1 cellular context compared by ENCODE assay signal in the genomic region with DNA sequence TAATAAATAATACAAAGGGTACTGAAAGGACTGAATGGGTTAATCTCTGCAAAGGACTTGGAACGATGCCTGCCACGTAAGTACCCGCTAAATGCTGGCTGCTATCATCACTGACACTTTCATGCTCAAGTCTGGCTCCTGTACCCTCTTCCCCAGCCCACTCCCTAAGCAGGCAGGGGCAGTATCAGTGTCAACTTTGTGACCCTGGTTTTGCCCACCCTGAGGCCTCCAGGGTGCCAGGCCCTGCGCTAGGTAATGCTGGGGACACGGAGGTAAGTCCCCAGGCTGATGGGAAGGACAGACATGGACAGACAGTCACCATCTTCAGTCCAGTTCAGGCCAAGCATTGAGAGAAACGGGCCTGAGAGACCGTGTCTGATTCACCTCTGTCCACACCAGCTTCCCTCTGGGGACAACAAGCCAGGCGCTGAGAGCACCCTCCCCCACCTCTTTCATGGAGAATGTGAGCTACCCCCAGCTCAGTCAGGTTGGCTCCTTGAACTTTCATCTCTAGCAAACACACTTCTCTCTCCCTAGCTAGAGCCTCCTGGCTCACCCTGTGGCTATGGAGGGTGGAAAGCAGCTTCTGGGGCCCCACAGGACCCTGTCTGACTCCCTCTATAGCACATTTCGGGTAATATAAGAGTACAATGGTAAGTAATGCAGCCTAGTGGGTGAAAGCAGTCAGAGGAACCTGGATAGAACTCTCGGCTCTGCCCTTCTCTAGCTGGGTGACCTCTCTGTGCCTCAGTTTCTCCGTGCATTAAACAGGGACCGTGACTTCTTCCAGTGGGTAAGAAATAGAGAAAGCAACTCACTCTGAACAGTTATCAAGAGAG.
TF ChIP-seq lines count a peak whose summit lies in the region.

No MANE protein-coding gene starts in this region.

TF ChIP-seq in HepG2, 621 proteins besides CTCF, POLR2A, EP300 and RAD21 (continued from another document and continues in another):
- TF ChIP-seq, protein P1, sequence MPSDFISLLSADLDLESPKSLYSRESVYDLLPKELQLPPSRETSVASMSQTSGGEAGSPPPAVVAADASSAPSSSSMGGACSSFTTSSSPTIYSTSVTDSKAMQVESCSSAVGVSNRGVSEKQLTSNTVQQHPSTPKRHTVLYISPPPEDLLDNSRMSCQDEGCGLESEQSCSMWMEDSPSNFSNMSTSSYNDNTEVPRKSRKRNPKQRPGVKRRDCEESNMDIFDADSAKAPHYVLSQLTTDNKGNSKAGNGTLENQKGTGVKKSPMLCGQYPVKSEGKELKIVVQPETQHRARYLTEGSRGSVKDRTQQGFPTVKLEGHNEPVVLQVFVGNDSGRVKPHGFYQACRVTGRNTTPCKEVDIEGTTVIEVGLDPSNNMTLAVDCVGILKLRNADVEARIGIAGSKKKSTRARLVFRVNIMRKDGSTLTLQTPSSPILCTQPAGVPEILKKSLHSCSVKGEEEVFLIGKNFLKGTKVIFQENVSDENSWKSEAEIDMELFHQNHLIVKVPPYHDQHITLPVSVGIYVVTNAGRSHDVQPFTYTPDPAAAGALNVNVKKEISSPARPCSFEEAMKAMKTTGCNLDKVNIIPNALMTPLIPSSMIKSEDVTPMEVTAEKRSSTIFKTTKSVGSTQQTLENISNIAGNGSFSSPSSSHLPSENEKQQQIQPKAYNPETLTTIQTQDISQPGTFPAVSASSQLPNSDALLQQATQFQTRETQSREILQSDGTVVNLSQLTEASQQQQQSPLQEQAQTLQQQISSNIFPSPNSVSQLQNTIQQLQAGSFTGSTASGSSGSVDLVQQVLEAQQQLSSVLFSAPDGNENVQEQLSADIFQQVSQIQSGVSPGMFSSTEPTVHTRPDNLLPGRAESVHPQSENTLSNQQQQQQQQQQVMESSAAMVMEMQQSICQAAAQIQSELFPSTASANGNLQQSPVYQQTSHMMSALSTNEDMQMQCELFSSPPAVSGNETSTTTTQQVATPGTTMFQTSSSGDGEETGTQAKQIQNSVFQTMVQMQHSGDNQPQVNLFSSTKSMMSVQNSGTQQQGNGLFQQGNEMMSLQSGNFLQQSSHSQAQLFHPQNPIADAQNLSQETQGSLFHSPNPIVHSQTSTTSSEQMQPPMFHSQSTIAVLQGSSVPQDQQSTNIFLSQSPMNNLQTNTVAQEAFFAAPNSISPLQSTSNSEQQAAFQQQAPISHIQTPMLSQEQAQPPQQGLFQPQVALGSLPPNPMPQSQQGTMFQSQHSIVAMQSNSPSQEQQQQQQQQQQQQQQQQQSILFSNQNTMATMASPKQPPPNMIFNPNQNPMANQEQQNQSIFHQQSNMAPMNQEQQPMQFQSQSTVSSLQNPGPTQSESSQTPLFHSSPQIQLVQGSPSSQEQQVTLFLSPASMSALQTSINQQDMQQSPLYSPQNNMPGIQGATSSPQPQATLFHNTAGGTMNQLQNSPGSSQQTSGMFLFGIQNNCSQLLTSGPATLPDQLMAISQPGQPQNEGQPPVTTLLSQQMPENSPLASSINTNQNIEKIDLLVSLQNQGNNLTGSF (CRISPR knock-in tag; IDR thresholded peaks at IDR 0.05) = no peak
- TF ChIP-seq TCF7 (IDR thresholded peaks at IDR 0.05; ENCODE audit: low read depth) = 0 out of 2 replicates have a peak, but pooled peaks have one; percentile 17
- no peak for TF ChIP-seq SMAD1 (CRISPR knock-in tag; IDR thresholded peaks at IDR 0.05; ENCODE audit: borderline replicate concordance, low read depth)
- TF ChIP-seq, protein P2, sequence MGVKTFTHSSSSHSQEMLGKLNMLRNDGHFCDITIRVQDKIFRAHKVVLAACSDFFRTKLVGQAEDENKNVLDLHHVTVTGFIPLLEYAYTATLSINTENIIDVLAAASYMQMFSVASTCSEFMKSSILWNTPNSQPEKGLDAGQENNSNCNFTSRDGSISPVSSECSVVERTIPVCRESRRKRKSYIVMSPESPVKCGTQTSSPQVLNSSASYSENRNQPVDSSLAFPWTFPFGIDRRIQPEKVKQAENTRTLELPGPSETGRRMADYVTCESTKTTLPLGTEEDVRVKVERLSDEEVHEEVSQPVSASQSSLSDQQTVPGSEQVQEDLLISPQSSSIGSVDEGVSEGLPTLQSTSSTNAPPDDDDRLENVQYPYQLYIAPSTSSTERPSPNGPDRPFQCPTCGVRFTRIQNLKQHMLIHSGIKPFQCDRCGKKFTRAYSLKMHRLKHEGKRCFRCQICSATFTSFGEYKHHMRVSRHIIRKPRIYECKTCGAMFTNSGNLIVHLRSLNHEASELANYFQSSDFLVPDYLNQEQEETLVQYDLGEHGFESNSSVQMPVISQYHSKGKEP (CRISPR knock-in tag; IDR thresholded peaks at IDR 0.05) = no peak
- TF ChIP-seq HCFC1 (IDR thresholded peaks at IDR 0.05; ENCODE audit: low read depth, low read length) = 0 out of 2 replicates have a peak, but pooled peaks have one; percentile 20
- TF ChIP-seq YY1 (IDR thresholded peaks at IDR 0.05; ENCODE audit: insufficient read depth, insufficient replicate concordance, low read depth, low read length) = peak; percentile 78
- TF ChIP-seq, protein P3, sequence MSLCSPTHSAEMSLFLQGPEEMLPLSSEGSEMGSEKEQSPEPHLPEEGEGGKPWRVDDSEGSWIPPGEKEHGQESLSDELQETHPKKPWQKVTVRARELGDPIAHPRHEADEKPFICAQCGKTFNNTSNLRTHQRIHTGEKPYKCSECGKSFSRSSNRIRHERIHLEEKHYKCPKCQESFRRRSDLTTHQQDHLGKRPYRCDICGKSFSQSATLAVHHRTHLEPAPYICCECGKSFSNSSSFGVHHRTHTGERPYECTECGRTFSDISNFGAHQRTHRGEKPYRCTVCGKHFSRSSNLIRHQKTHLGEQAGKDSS (CRISPR knock-in tag; IDR thresholded peaks at IDR 0.05; ENCODE audit: borderline replicate concordance, low read depth) = peak; percentile 81; the same call in 1 of the 2 replicates
- TF ChIP-seq, protein P4, sequence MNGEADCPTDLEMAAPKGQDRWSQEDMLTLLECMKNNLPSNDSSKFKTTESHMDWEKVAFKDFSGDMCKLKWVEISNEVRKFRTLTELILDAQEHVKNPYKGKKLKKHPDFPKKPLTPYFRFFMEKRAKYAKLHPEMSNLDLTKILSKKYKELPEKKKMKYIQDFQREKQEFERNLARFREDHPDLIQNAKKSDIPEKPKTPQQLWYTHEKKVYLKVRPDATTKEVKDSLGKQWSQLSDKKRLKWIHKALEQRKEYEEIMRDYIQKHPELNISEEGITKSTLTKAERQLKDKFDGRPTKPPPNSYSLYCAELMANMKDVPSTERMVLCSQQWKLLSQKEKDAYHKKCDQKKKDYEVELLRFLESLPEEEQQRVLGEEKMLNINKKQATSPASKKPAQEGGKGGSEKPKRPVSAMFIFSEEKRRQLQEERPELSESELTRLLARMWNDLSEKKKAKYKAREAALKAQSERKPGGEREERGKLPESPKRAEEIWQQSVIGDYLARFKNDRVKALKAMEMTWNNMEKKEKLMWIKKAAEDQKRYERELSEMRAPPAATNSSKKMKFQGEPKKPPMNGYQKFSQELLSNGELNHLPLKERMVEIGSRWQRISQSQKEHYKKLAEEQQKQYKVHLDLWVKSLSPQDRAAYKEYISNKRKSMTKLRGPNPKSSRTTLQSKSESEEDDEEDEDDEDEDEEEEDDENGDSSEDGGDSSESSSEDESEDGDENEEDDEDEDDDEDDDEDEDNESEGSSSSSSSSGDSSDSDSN (CRISPR knock-in tag; IDR thresholded peaks at IDR 0.05) = no peak
- TF ChIP-seq AKAP8 (CRISPR knock-in tag; IDR thresholded peaks at IDR 0.05) = no peak
- no peak for TF ChIP-seq ZNF510 (CRISPR knock-in tag; IDR thresholded peaks at IDR 0.05; ENCODE audit: low read depth)
- no peak for TF ChIP-seq PLRG1 (conservative IDR thresholded peaks at IDR 0.05)
- TF ChIP-seq, protein P5, sequence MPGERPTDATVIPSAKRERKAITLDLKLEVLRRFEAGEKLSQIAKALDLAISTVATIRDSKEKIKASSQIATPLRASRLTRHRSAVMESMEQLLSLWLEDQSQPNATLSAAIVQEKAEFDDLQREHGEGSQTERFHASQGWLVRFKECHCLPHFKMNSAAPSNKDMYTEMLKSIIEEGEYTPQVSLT (CRISPR knock-in tag; IDR thresholded peaks at IDR 0.05; ENCODE audit: borderline replicate concordance, low read depth) = no peak
- TF ChIP-seq NCOA5 (CRISPR knock-in tag; IDR thresholded peaks at IDR 0.05) = no peak
- peak; percentile 45; the same call in 1 of the 2 replicates for TF ChIP-seq DPF2 (CRISPR knock-in tag; IDR thresholded peaks at IDR 0.05; ENCODE audit: borderline replicate concordance, low read depth)
- TF ChIP-seq, protein P6, sequence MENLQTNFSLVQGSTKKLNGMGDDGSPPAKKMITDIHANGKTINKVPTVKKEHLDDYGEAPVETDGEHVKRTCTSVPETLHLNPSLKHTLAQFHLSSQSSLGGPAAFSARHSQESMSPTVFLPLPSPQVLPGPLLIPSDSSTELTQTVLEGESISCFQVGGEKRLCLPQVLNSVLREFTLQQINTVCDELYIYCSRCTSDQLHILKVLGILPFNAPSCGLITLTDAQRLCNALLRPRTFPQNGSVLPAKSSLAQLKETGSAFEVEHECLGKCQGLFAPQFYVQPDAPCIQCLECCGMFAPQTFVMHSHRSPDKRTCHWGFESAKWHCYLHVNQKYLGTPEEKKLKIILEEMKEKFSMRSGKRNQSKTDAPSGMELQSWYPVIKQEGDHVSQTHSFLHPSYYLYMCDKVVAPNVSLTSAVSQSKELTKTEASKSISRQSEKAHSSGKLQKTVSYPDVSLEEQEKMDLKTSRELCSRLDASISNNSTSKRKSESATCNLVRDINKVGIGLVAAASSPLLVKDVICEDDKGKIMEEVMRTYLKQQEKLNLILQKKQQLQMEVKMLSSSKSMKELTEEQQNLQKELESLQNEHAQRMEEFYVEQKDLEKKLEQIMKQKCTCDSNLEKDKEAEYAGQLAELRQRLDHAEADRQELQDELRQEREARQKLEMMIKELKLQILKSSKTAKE (CRISPR knock-in tag; IDR thresholded peaks at IDR 0.05; ENCODE audit: borderline replicate concordance) = peak; percentile 51; the same call in 1 of the 2 replicates
- TF ChIP-seq ZC3H13 (CRISPR knock-in tag; IDR thresholded peaks at IDR 0.05) = 0 out of 2 replicates have a peak, but pooled peaks have one; percentile 8
- no peak for TF ChIP-seq ZNF781 (CRISPR knock-in tag; IDR thresholded peaks at IDR 0.05; ENCODE audit: borderline replicate concordance, not compliant biosample characterization)
- TF ChIP-seq, protein P7, sequence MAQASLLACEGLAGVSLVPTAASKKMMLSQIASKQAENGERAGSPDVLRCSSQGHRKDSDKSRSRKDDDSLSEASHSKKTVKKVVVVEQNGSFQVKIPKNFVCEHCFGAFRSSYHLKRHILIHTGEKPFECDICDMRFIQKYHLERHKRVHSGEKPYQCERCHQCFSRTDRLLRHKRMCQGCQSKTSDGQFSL (CRISPR knock-in tag; IDR thresholded peaks at IDR 0.05) = no peak
- 0 out of 2 replicates have a peak, but pooled peaks have one; percentile 76 for TF ChIP-seq ZNF383 (CRISPR knock-in tag; IDR thresholded peaks at IDR 0.05; ENCODE audit: borderline replicate concordance)
- no peak for TF ChIP-seq ZNF83 (CRISPR knock-in tag; IDR thresholded peaks at IDR 0.05; ENCODE audit: borderline replicate concordance)
- TF ChIP-seq, protein P8, sequence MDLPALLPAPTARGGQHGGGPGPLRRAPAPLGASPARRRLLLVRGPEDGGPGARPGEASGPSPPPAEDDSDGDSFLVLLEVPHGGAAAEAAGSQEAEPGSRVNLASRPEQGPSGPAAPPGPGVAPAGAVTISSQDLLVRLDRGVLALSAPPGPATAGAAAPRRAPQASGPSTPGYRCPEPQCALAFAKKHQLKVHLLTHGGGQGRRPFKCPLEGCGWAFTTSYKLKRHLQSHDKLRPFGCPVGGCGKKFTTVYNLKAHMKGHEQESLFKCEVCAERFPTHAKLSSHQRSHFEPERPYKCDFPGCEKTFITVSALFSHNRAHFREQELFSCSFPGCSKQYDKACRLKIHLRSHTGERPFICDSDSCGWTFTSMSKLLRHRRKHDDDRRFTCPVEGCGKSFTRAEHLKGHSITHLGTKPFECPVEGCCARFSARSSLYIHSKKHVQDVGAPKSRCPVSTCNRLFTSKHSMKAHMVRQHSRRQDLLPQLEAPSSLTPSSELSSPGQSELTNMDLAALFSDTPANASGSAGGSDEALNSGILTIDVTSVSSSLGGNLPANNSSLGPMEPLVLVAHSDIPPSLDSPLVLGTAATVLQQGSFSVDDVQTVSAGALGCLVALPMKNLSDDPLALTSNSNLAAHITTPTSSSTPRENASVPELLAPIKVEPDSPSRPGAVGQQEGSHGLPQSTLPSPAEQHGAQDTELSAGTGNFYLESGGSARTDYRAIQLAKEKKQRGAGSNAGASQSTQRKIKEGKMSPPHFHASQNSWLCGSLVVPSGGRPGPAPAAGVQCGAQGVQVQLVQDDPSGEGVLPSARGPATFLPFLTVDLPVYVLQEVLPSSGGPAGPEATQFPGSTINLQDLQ (CRISPR knock-in tag; IDR thresholded peaks at IDR 0.05) = peak; percentile 42; the same call in 1 of the 2 replicates
- no peak for TF ChIP-seq ZNF562 (CRISPR knock-in tag; IDR thresholded peaks at IDR 0.05; ENCODE audit: borderline replicate concordance)
- no peak for TF ChIP-seq ZNF577 (CRISPR knock-in tag; IDR thresholded peaks at IDR 0.05; ENCODE audit: borderline replicate concordance, low read depth)
- TF ChIP-seq, protein P9, sequence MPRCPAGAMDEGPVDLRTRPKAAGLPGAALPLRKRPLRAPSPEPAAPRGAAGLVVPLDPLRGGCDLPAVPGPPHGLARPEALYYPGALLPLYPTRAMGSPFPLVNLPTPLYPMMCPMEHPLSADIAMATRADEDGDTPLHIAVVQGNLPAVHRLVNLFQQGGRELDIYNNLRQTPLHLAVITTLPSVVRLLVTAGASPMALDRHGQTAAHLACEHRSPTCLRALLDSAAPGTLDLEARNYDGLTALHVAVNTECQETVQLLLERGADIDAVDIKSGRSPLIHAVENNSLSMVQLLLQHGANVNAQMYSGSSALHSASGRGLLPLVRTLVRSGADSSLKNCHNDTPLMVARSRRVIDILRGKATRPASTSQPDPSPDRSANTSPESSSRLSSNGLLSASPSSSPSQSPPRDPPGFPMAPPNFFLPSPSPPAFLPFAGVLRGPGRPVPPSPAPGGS (CRISPR knock-in tag; IDR thresholded peaks at IDR 0.05) = no peak
- TF ChIP-seq, protein P10, sequence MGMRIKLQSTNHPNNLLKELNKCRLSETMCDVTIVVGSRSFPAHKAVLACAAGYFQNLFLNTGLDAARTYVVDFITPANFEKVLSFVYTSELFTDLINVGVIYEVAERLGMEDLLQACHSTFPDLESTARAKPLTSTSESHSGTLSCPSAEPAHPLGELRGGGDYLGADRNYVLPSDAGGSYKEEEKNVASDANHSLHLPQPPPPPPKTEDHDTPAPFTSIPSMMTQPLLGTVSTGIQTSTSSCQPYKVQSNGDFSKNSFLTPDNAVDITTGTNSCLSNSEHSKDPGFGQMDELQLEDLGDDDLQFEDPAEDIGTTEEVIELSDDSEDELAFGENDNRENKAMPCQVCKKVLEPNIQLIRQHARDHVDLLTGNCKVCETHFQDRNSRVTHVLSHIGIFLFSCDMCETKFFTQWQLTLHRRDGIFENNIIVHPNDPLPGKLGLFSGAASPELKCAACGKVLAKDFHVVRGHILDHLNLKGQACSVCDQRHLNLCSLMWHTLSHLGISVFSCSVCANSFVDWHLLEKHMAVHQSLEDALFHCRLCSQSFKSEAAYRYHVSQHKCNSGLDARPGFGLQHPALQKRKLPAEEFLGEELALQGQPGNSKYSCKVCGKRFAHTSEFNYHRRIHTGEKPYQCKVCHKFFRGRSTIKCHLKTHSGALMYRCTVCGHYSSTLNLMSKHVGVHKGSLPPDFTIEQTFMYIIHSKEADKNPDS (CRISPR knock-in tag; IDR thresholded peaks at IDR 0.05) = no peak
- TF ChIP-seq ZNF235 (CRISPR knock-in tag; IDR thresholded peaks at IDR 0.05; ENCODE audit: borderline replicate concordance) = no peak
- no peak for TF ChIP-seq MAFF (IDR thresholded peaks at IDR 0.05; ENCODE audit: low read depth, low read length)
- TF ChIP-seq, protein P11, sequence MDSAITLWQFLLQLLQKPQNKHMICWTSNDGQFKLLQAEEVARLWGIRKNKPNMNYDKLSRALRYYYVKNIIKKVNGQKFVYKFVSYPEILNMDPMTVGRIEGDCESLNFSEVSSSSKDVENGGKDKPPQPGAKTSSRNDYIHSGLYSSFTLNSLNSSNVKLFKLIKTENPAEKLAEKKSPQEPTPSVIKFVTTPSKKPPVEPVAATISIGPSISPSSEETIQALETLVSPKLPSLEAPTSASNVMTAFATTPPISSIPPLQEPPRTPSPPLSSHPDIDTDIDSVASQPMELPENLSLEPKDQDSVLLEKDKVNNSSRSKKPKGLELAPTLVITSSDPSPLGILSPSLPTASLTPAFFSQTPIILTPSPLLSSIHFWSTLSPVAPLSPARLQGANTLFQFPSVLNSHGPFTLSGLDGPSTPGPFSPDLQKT (CRISPR knock-in tag; IDR thresholded peaks at IDR 0.05; ENCODE audit: borderline replicate concordance) = no peak
